17 cellular contexts compared by ENCODE assay signal in genomic region chr17:14594690-14595089, GRCh38.
DNase-seq lines count a peak whose midpoint lies in the region; ATAC-seq and TF ChIP-seq lines count a peak whose summit lies in the region.
"Had no signal": no experiment of that assay in that cellular context is flagged by ENCODE, and none has a peak within 500 bp of the region (broad histone marks: within the 10 kb centered on the region; RNA-seq: fewer than 3 reads in every experiment).

No MANE protein-coding gene starts in this region.

- H3K4me1 ChIP-seq in mammary epithelial cell (ENCODE audit: insufficient read depth, low read length), result peaks cover 13% of the 10 kb centered on the region
- peaks cover 8 to 9% of the 10 kb centered on the region in 2 experiments for H3K4me1 ChIP-seq in trophoblast cell (ENCODE audit: control insufficient read depth in 1 of 2, insufficient read depth in 2 of 2, low read length in 2 of 2)
- H3K4me1 ChIP-seq: A549, Caco-2, HAP-1 had no signal

- no peak overlapping the region for H3K18ac ChIP-seq in trophoblast cell (ENCODE audit: low read length)

- no peak overlapping the region for H2AFZ ChIP-seq in mammary epithelial cell (ENCODE audit: low read depth, low read length)
- H2AFZ ChIP-seq in trophoblast cell (ENCODE audit: insufficient read depth, low read length, poor library complexity), result no peak overlapping the region
- H2AFZ ChIP-seq: GM23248 had no signal

- no peaks in the 10 kb centered on the region for H3K79me1 ChIP-seq in trophoblast cell (ENCODE audit: low read length)

- peaks cover 2% of the 10 kb centered on the region for H3K9me3 Mint-ChIP-seq in MCF 10A (ENCODE audit: unreplicated experiment)
- H3K9me3 Mint-ChIP-seq: CD4-positive, alpha-beta T cell had no signal

- no peaks in the 10 kb centered on the region for H3K36me3 Mint-ChIP-seq in MCF 10A (ENCODE audit: insufficient read depth, unreplicated experiment)

- dilution Hi-C loops in mammary epithelial cell (cut with HindIII; ENCODE audit: low sequenced_read_pairs), result no loop called here

- H3K14ac ChIP-seq in trophoblast cell (ENCODE audit: low read length), result no peak overlapping the region

- no peaks in the 10 kb centered on the region for H3K9me3 ChIP-seq in mammary epithelial cell (replicated peaks; ENCODE audit: insufficient read depth, low read length)
- no peaks in the 10 kb centered on the region for H3K9me3 ChIP-seq in trophoblast cell (ENCODE audit: insufficient read depth, low read depth, low read length)
- H3K9me3 ChIP-seq: A549, Caco-2 had no signal

- POLR2A ChIA-PET in MCF 10A (lab: Yijun Ruan, JAX), result no interaction called here

- no peak overlapping the region for H3K4me2 ChIP-seq in mammary epithelial cell (ENCODE audit: insufficient read depth, low read depth, low read length)
- no peak overlapping the region for H3K4me2 ChIP-seq in trophoblast cell (ENCODE audit: low read length)

- no peak overlapping the region for H2BK120ac ChIP-seq in trophoblast cell (ENCODE audit: insufficient read depth, low read length, poor library complexity)

- peaks cover 29% of the 10 kb centered on the region for H3K27me3 Mint-ChIP-seq in MCF 10A (ENCODE audit: insufficient read depth, unreplicated experiment)

- peaks cover 6% of the 10 kb centered on the region for H3K4me1 Mint-ChIP-seq in MCF 10A (ENCODE audit: insufficient read depth, unreplicated experiment)

- H3K4me3 ChIP-seq in mammary epithelial cell (replicated peaks in 1 of 3; ENCODE audit: insufficient read depth in 1 of 3, low read depth in 2 of 3, low read length in 3 of 3) (no peak overlapping the region), trophoblast cell (ENCODE audit: low read depth, low read length) (no peak overlapping the region)
- H3K4me3 ChIP-seq: A549, GM23248, HAP-1 had no signal

- H4K12ac ChIP-seq in trophoblast cell (ENCODE audit: low read depth, low read length), result no peak overlapping the region

- no peaks in the 10 kb centered on the region for H4K20me1 ChIP-seq in mammary epithelial cell (ENCODE audit: insufficient read depth, low read length)

- no peak overlapping the region for H2BK12ac ChIP-seq in trophoblast cell (ENCODE audit: low read length)

- H3K79me2 ChIP-seq in mammary epithelial cell (ENCODE audit: insufficient read depth, low read length), result no peaks in the 10 kb centered on the region
- H3K79me2 ChIP-seq in trophoblast cell (ENCODE audit: control insufficient read depth, insufficient read depth, low read length, poor library complexity), result no peaks in the 10 kb centered on the region

- no peak overlapping the region for H3K4me3 Mint-ChIP-seq in MCF 10A (ENCODE audit: unreplicated experiment)
- H3K4me3 Mint-ChIP-seq: CD4-positive, alpha-beta T cell had no signal

- DNase-seq in mammary epithelial cell, result peak; percentile 20
- DNase-seq in MCF 10A (ENCODE audit: unreplicated experiment), result no peak
- peak; percentile 70 for DNase-seq in islet precursor cell
- DNase-seq in trophoblast cell, result peak; percentile 52 to 62
- DNase-seq in retina, result no peak
- DNase-seq in cerebellum (ENCODE audit: low spot score), result no peak
- no peak for DNase-seq in Right ventricle myocardium superior
- DNase-seq: AML-193; Caco-2; CD4-positive, alpha-beta T cell; DMS79; GDM1; GM23248 had no signal

- peak overlapping the region; percentile 13 for H4K8ac ChIP-seq in trophoblast cell (ENCODE audit: low read depth, low read length)

- H3K27ac ChIP-seq in mammary epithelial cell (ENCODE audit: insufficient read depth, low read depth, low read length) (no peak overlapping the region), trophoblast cell (ENCODE audit: low read depth, low read length) (no peak overlapping the region)
- H3K27ac ChIP-seq: 22Rv1, A549, C4-2B, GM23248 had no signal

- WGBS in mammary epithelial cell (ENCODE audit: low coverage, missing lambda C conversion rate), result 92% methylated on average over 4 of the region's 5 CpGs
- no CpG with 5 or more reads among the region's 5 CpGs for WGBS in trophoblast cell (ENCODE audit: extremely low coverage, insufficient coverage, insufficient read length)

- H4K91ac ChIP-seq in trophoblast cell (ENCODE audit: low read depth, low read length), result no peak overlapping the region

- H3K23ac ChIP-seq in trophoblast cell (ENCODE audit: low read length), result no peak overlapping the region

- H3K4ac ChIP-seq in trophoblast cell (ENCODE audit: low read depth, low read length), result no peak overlapping the region

- no peaks in the 10 kb centered on the region for H3K36me3 ChIP-seq in mammary epithelial cell (ENCODE audit: insufficient read depth, low read length)
- no peaks in the 10 kb centered on the region for H3K36me3 ChIP-seq in trophoblast cell (ENCODE audit: control insufficient read depth in 1 of 2, insufficient read depth in 2 of 2, low read length in 2 of 2)
- H3K36me3 ChIP-seq: HAP-1 had no signal

- CTCF ChIA-PET in mammary epithelial cell (lab: Charles Lee; ENCODE audit: low non-redundant PET) (no interaction called here), MCF 10A (lab: Yijun Ruan, JAX) (interaction anchor here (0.6 kb wide), 1 partner anchor 133 kb away, joined by 3 read pairs; no protein-coding TSS in a partner anchor)

- no peaks in the 10 kb centered on the region for H3K27me3 ChIP-seq in mammary epithelial cell (ENCODE audit: insufficient read depth, low read length)
- H3K27me3 ChIP-seq in trophoblast cell (ENCODE audit: insufficient read depth, low read length), result no peaks in the 10 kb centered on the region

- no peak overlapping the region for H3K9ac ChIP-seq in mammary epithelial cell (ENCODE audit: insufficient read depth, low read length)
- no peak overlapping the region for H3K9ac ChIP-seq in trophoblast cell (ENCODE audit: low read length)
- H3K9ac ChIP-seq: GM23248 had no signal

- no peak overlapping the region for H2BK5ac ChIP-seq in trophoblast cell (ENCODE audit: low read depth, low read length, poor library complexity)

- no peak overlapping the region for H2AK5ac ChIP-seq in trophoblast cell (ENCODE audit: low read length)

- intact Hi-C loops in mammary epithelial cell (cut with micrococcal nuclease), result no loop called here
- intact Hi-C loops in MCF 10A (cut with micrococcal nuclease), result no loop called here
- intact Hi-C loops in Right ventricle myocardium superior (cut with DNase I), result no loop called here

- in situ Hi-C loops in mammary epithelial cell (cut with MboI; ENCODE audit: low sequenced_read_pairs in 2 of 2), result no loop called here

- no peak for TF ChIP-seq CTCF in mammary epithelial cell (conservative IDR thresholded peaks at IDR 0.05 in 1 of 2, IDR thresholded peaks at IDR 0.05 in 1 of 2; ENCODE audit: extremely low read depth in 1 of 2, insufficient read depth in 1 of 2, low read depth in 1 of 2, low read length in 2 of 2)
- no peak for TF ChIP-seq CTCF in MCF 10A (IDR thresholded peaks at IDR 0.05; ENCODE audit: unreplicated experiment)

- ATAC-seq in Right ventricle myocardium superior (ENCODE audit: poor library complexity), result no peak
- ATAC-seq: A549 had no signal

- no TSS peak for BruUV-seq in mammary epithelial cell (replicated peaks; lab: Mats Ljungman, UMichigan)
- no TSS peak for BruUV-seq in MCF 10A (replicated peaks; lab: Mats Ljungman, UMichigan)

- no peak overlapping the region for H3K27ac Mint-ChIP-seq in MCF 10A (ENCODE audit: low read depth, unreplicated experiment)
- H3K27ac Mint-ChIP-seq: CD4-positive, alpha-beta T cell had no signal

Comparison
In these comparisons a context has a peak if more than half of its experiments do, and no peak if none do; other contexts are left out.
1. DNase-seq: peak in mammary epithelial cell (single experiment), islet precursor cell (single experiment) and trophoblast cell (2 of 2); none in MCF 10A (single experiment), retina (single experiment), cerebellum (single experiment) and Right ventricle myocardium superior (single experiment).